ENCODE assay signal across 1 cellular context in genomic region chr1:6026095-6026809, GRCh38.
TF ChIP-seq lines count a peak whose summit lies in the region.

No MANE protein-coding gene starts in this region.

TF ChIP-seq in HepG2, 621 proteins besides CTCF, POLR2A, EP300 and RAD21 (continued from another document and continues in another):
- TF ChIP-seq ADNP (CRISPR knock-in tag; IDR thresholded peaks at IDR 0.05) (no peak), ZNF510 (CRISPR knock-in tag; IDR thresholded peaks at IDR 0.05; ENCODE audit: low read depth) (0 out of 2 replicates have a peak, but pooled peaks have one; percentile 49), ZNF83 (CRISPR knock-in tag; IDR thresholded peaks at IDR 0.05; ENCODE audit: borderline replicate concordance) (no peak), ZNF460 (CRISPR knock-in tag; IDR thresholded peaks at IDR 0.05; ENCODE audit: borderline replicate concordance) (no peak), RXRA (CRISPR knock-in tag; IDR thresholded peaks at IDR 0.05) (peak; percentile 24; the same call in 1 of the 2 replicates), ZSCAN20 (CRISPR knock-in tag; IDR thresholded peaks at IDR 0.05; ENCODE audit: borderline replicate concordance) (peak; percentile 57; the same call in 1 of the 2 replicates), JUNB (CRISPR knock-in tag; IDR thresholded peaks at IDR 0.05; ENCODE audit: borderline replicate concordance) (no peak), ZNF281 (CRISPR knock-in tag; IDR thresholded peaks at IDR 0.05; ENCODE audit: borderline replicate concordance) (no peak; the same call in 1 of the 2 replicates), PCBP1 (IDR thresholded peaks at IDR 0.05; ENCODE audit: borderline replicate concordance, low read depth, low read length) (no peak), HNRNPUL1 (IDR thresholded peaks at IDR 0.05; ENCODE audit: low read depth, low read length) (no peak), ZNF20 (CRISPR knock-in tag; IDR thresholded peaks at IDR 0.05) (no peak), JUND (CRISPR knock-in tag; IDR thresholded peaks at IDR 0.05) (no peak), PBX2 (CRISPR knock-in tag; IDR thresholded peaks at IDR 0.05) (no peak), ZMYM4 (CRISPR knock-in tag; IDR thresholded peaks at IDR 0.05) (no peak), ZSCAN21 (CRISPR knock-in tag; IDR thresholded peaks at IDR 0.05; ENCODE audit: borderline replicate concordance) (no peak), ETS1 (CRISPR knock-in tag; IDR thresholded peaks at IDR 0.05) (no peak), ZNF441 (CRISPR knock-in tag; IDR thresholded peaks at IDR 0.05; ENCODE audit: borderline replicate concordance) (peak; percentile 48; the same call in 1 of the 2 replicates), ZNF142 (CRISPR knock-in tag; IDR thresholded peaks at IDR 0.05) (peak; percentile 86), HIC2 (CRISPR knock-in tag; IDR thresholded peaks at IDR 0.05; ENCODE audit: low read depth) (peak; percentile 41; the same call in 1 of the 2 replicates), REXO4 (CRISPR knock-in tag; IDR thresholded peaks at IDR 0.05; ENCODE audit: borderline replicate concordance) (no peak), ZNF776 (CRISPR knock-in tag; IDR thresholded peaks at IDR 0.05) (no peak; the same call in 1 of the 2 replicates), MYPOP (CRISPR knock-in tag; IDR thresholded peaks at IDR 0.05) (0 out of 2 replicates have a peak, but pooled peaks have one; percentile 71), ZNF260 (CRISPR knock-in tag; IDR thresholded peaks at IDR 0.05; ENCODE audit: borderline replicate concordance, low read depth) (no peak), ZFP36 (IDR thresholded peaks at IDR 0.05; ENCODE audit: borderline replicate concordance, low read depth, low read length, partially characterized antibody) (no peak), ZNF33A (CRISPR knock-in tag; IDR thresholded peaks at IDR 0.05; ENCODE audit: borderline replicate concordance) (no peak), ZNF558 (CRISPR knock-in tag; IDR thresholded peaks at IDR 0.05; ENCODE audit: borderline replicate concordance) (no peak), BRD4 (CRISPR knock-in tag; IDR thresholded peaks at IDR 0.05) (peak; percentile 66; the same call in 1 of the 2 replicates), SALL2 (CRISPR knock-in tag; IDR thresholded peaks at IDR 0.05) (no peak), ZNF616 (CRISPR knock-in tag; IDR thresholded peaks at IDR 0.05; ENCODE audit: low read depth) (no peak), REL (CRISPR knock-in tag; conservative IDR thresholded peaks at IDR 0.05) (0 out of 2 replicates have a peak, but pooled peaks have one; percentile 18), JARID2 (CRISPR knock-in tag; IDR thresholded peaks at IDR 0.05; ENCODE audit: insufficient replicate concordance) (no peak), KDM2A (CRISPR knock-in tag; IDR thresholded peaks at IDR 0.05; ENCODE audit: borderline replicate concordance, low read depth) (peak; percentile 76), ZNF792 (CRISPR knock-in tag; IDR thresholded peaks at IDR 0.05) (no peak), TP53 (CRISPR knock-in tag; conservative IDR thresholded peaks at IDR 0.05) (0 out of 2 replicates have a peak, but pooled peaks have one; percentile 21), ATF1 (CRISPR knock-in tag; IDR thresholded peaks at IDR 0.05) (no peak), ATF5 (CRISPR knock-in tag; IDR thresholded peaks at IDR 0.05; ENCODE audit: low read depth) (no peak), GFI1 (CRISPR knock-in tag; IDR thresholded peaks at IDR 0.05; ENCODE audit: borderline replicate concordance) (no peak), CREM (IDR thresholded peaks at IDR 0.05) (no peak), CREM (CRISPR knock-in tag; IDR thresholded peaks at IDR 0.05) (no peak), ZNF607 (CRISPR knock-in tag; IDR thresholded peaks at IDR 0.05; ENCODE audit: borderline replicate concordance) (peak; percentile 91; the same call in 1 of the 2 replicates), EEA1 (CRISPR knock-in tag; IDR thresholded peaks at IDR 0.05; ENCODE audit: borderline replicate concordance) (no peak), ZNF724P (CRISPR knock-in tag; IDR thresholded peaks at IDR 0.05; ENCODE audit: borderline replicate concordance) (peak; percentile 79; the same call in 1 of the 2 replicates), ZNF562 (CRISPR knock-in tag; IDR thresholded peaks at IDR 0.05; ENCODE audit: borderline replicate concordance) (no peak), GTF3A (CRISPR knock-in tag; conservative IDR thresholded peaks at IDR 0.05) (no peak), ZNF672 (CRISPR knock-in tag; IDR thresholded peaks at IDR 0.05) (peak; percentile 16; the same call in 1 of the 2 replicates), ZNF496 (CRISPR knock-in tag; IDR thresholded peaks at IDR 0.05; ENCODE audit: insufficient replicate concordance) (no peak), ZBTB25 (CRISPR knock-in tag; IDR thresholded peaks at IDR 0.05) (no peak), PRPF4 (IDR thresholded peaks at IDR 0.05; ENCODE audit: low read depth, low read length, poor library complexity, severe bottlenecking) (no peak), TCF7 (IDR thresholded peaks at IDR 0.05; ENCODE audit: low read depth) (no peak), GABPA (IDR thresholded peaks at IDR 0.05; ENCODE audit: low read depth, low read length) (no peak), GABPA (CRISPR knock-in tag; IDR thresholded peaks at IDR 0.05; ENCODE audit: low read depth) (peak; percentile 69)
